12 cellular contexts compared by ENCODE assay signal in genomic region chr14:63993992-63994391, GRCh38.
A peak's percentile ranks its signal among the peaks of the same experiment; 100 is the strongest.
DNase-seq lines count a peak whose midpoint lies in the region; ATAC-seq and TF ChIP-seq lines count a peak whose summit lies in the region.
"Had no signal": no experiment of that assay in that cellular context is flagged by ENCODE, and none has a peak within 500 bp of the region (broad histone marks: within the 10 kb centered on the region; RNA-seq: fewer than 3 reads in every experiment).

No MANE protein-coding gene starts in this region.

- TF ChIP-seq CTCF in HCT116 (IDR thresholded peaks at IDR 0.05 in 2 of 3, conservative IDR thresholded peaks at IDR 0.05 in 1 of 3; ENCODE audit: borderline replicate concordance in 1 of 3, insufficient read depth in 1 of 3, low read depth in 2 of 3, low read length in 2 of 3) (peak; percentile 10 to 26 (median 20); a peak in 2 of 6 replicates), astrocyte of the spinal cord (IDR thresholded peaks at IDR 0.05; ENCODE audit: low read depth, low read length) (peak; percentile 18), right lobe of liver (IDR thresholded peaks at IDR 0.05) (peak in 3 of 4 donors; percentile 21 to 29 (median 28)), lower lobe of right lung (IDR thresholded peaks at IDR 0.05) (no peak)

- intact Hi-C loops in HCT116 (cut with micrococcal nuclease) (no loop called here), right lobe of liver (cut with DNase I) (no loop called here), lower lobe of right lung (cut with DNase I) (no loop called here)

- no peak overlapping the region for H2AFZ ChIP-seq in HCT116 (ENCODE audit: low read depth, low read length, poor library complexity, severe bottlenecking)

- RAD21 ChIA-PET in HCT116 (lab: Charles Lee; ENCODE audit: low non-redundant PET in 1 of 2, low total read pairs in 2 of 2, uncharacterized antibody in 2 of 2, unreplicated experiment in 2 of 2), result no interaction called here

- CTCF ChIA-PET in HCT116 (lab: Charles Lee), result no interaction called here

- peak overlapping the region in 1 of 3 donors; percentile 20 for H3K27ac Mint-ChIP-seq in CD4-positive, CD25-positive, alpha-beta regulatory T cell
- no peak overlapping the region for H3K27ac Mint-ChIP-seq in activated T-helper 17 cell treated with anti-CD3 and anti-CD28 coated beads, Interleukin-2, amount 50 U/mL, for 72 hours

- no peaks in the 10 kb centered on the region for H4K20me1 ChIP-seq in HCT116 (ENCODE audit: insufficient read depth)

- WGBS in right lobe of liver (ENCODE audit: insufficient coverage, low coverage, low lambda C conversion rate, missing lambda C conversion rate), result 66% methylated on average over 3 of the region's 3 CpGs

- no peaks in the 10 kb centered on the region for H3K27me3 ChIP-seq in CD4-positive, CD25-positive, alpha-beta regulatory T cell (ENCODE audit: control insufficient read depth, insufficient read depth, low read length)
- H3K27me3 ChIP-seq in HCT116 (ENCODE audit: insufficient read depth, low read length) (no peaks in the 10 kb centered on the region), right lobe of liver (no peaks in the 10 kb centered on the region), lower lobe of right lung (ENCODE audit: low read depth) (no peaks in the 10 kb centered on the region)

- H3K9me2 ChIP-seq in HCT116 (ENCODE audit: insufficient read depth), result no peaks in the 10 kb centered on the region

- peaks cover 73% of the 10 kb centered on the region for H3K36me3 Mint-ChIP-seq in CD4-positive, CD25-positive, alpha-beta regulatory T cell
- peaks cover 91% of the 10 kb centered on the region for H3K36me3 Mint-ChIP-seq in activated T-helper 17 cell treated with anti-CD3 and anti-CD28 coated beads, Interleukin-2, amount 50 U/mL, for 72 hours (ENCODE audit: low read depth)

- H3K9ac ChIP-seq in HCT116 (ENCODE audit: low read length), result no peak overlapping the region

- DNase-seq in CD4-positive, CD25-positive, alpha-beta regulatory T cell, result peak in 2 of 3 donors; percentile 14 to 16
- no peak for DNase-seq in HCT116 (ENCODE audit: low read depth, low spot score)
- no peak for DNase-seq in astrocyte of the spinal cord (ENCODE audit: low read depth, low spot score)
- DNase-seq in right lobe of liver, result peak in 1 of 3 donors; percentile 62
- no peak for DNase-seq in mesenteric fat pad (ENCODE audit: low spot score)
- DNase-seq in glomerular visceral epithelial cell (ENCODE audit: extremely low spot score), result no peak
- no peak for DNase-seq in lower lobe of right lung
- DNase-seq: activated T-cell treated with anti-CD3 and anti-CD28 coated beads, Interleukin-2, amount 50 U/mL, for 1 hour; central memory CD4-positive, alpha-beta T cell; midbrain; NCI-H1694 had no signal

- peaks cover 78% of the 10 kb centered on the region for H3K36me3 ChIP-seq in CD4-positive, CD25-positive, alpha-beta regulatory T cell (ENCODE audit: control insufficient read depth, insufficient read depth, low read length)
- peaks cover 0 to 9% of the 10 kb centered on the region in 2 experiments; a peak in 1 of 4 replicates for H3K36me3 ChIP-seq in HCT116 (ENCODE audit: control insufficient read depth in 1 of 2, insufficient read depth in 2 of 2, low read length in 2 of 2)
- peaks cover 0 to 4% (median 0%) of the 10 kb centered on the region in 4 donors for H3K36me3 ChIP-seq in right lobe of liver
- peaks cover 65% of the 10 kb centered on the region for H3K36me3 ChIP-seq in lower lobe of right lung

- H3K4me2 ChIP-seq in HCT116 (ENCODE audit: low read length), result no peak overlapping the region

- peaks cover 0 to 3% (median 2%) of the 10 kb centered on the region in 4 donors for H3K4me1 Mint-ChIP-seq in CD4-positive, CD25-positive, alpha-beta regulatory T cell
- H3K4me1 Mint-ChIP-seq in activated T-helper 17 cell treated with anti-CD3 and anti-CD28 coated beads, Interleukin-2, amount 50 U/mL, for 72 hours, result peaks cover 4% of the 10 kb centered on the region

- in situ Hi-C loops in astrocyte of the spinal cord (cut with HindIII; ENCODE audit: low sequenced_read_pairs), result no loop called here

- BruUV-seq in HCT116 (replicated peaks; lab: Mats Ljungman, UMichigan), result no TSS peak

- no peaks in the 10 kb centered on the region for H3K27me3 Mint-ChIP-seq in CD4-positive, CD25-positive, alpha-beta regulatory T cell
- no peaks in the 10 kb centered on the region for H3K27me3 Mint-ChIP-seq in activated T-helper 17 cell treated with anti-CD3 and anti-CD28 coated beads, Interleukin-2, amount 50 U/mL, for 72 hours

- no peaks in the 10 kb centered on the region for H3K4me1 ChIP-seq in CD4-positive, CD25-positive, alpha-beta regulatory T cell (ENCODE audit: control insufficient read depth, insufficient read depth, low read length, poor library complexity, severe bottlenecking)
- H3K4me1 ChIP-seq in HCT116 (ENCODE audit: control insufficient read depth in 1 of 2, insufficient read depth in 2 of 2, low read length in 2 of 2), result no peaks in the 10 kb centered on the region
- no peaks in the 10 kb centered on the region for H3K4me1 ChIP-seq in right lobe of liver
- no peaks in the 10 kb centered on the region for H3K4me1 ChIP-seq in lower lobe of right lung

- H3K4me3 ChIP-seq in CD4-positive, CD25-positive, alpha-beta regulatory T cell (ENCODE audit: low read depth, low read length), result no peak overlapping the region
- H3K4me3 ChIP-seq in HCT116 (replicated peaks in 1 of 2; ENCODE audit: low read depth in 1 of 2, low read length in 2 of 2) (no peak overlapping the region), astrocyte of the spinal cord (ENCODE audit: low read depth, low read length) (no peak overlapping the region), right lobe of liver (no peak overlapping the region), lower lobe of right lung (no peak overlapping the region)

- TF ChIP-seq RAD21 in HCT116 (IDR thresholded peaks at IDR 0.05; ENCODE audit: low read depth), result peak; percentile 38; the same call in 1 of the 2 replicates

- TF ChIP-seq POLR2A in HCT116 (IDR thresholded peaks at IDR 0.05; ENCODE audit: borderline replicate concordance, extremely low read depth, insufficient read depth, insufficient read length), result no peak
- no peak for TF ChIP-seq POLR2A in right lobe of liver (IDR thresholded peaks at IDR 0.05)

- no peaks in the 10 kb centered on the region for H3K9me3 ChIP-seq in CD4-positive, CD25-positive, alpha-beta regulatory T cell (ENCODE audit: control insufficient read depth in 2 of 2, low read length in 2 of 2)
- H3K9me3 ChIP-seq in HCT116 (ENCODE audit: control insufficient read depth in 1 of 2, insufficient read depth in 1 of 2, low read depth in 1 of 2, low read length in 2 of 2), result no peaks in the 10 kb centered on the region
- H3K9me3 ChIP-seq in right lobe of liver, result no peaks in the 10 kb centered on the region
- H3K9me3 ChIP-seq in lower lobe of right lung, result no peaks in the 10 kb centered on the region

- no peaks in the 10 kb centered on the region for H3K9me3 Mint-ChIP-seq in CD4-positive, CD25-positive, alpha-beta regulatory T cell
- no peaks in the 10 kb centered on the region for H3K9me3 Mint-ChIP-seq in activated T-helper 17 cell treated with anti-CD3 and anti-CD28 coated beads, Interleukin-2, amount 50 U/mL, for 72 hours

- POLR2A ChIA-PET in HCT116 (lab: Charles Lee), result no interaction called here

- H3K4me3 Mint-ChIP-seq in CD4-positive, CD25-positive, alpha-beta regulatory T cell, result no peak overlapping the region
- H3K4me3 Mint-ChIP-seq in activated T-helper 17 cell treated with anti-CD3 and anti-CD28 coated beads, Interleukin-2, amount 50 U/mL, for 72 hours, result no peak overlapping the region

- no peaks in the 10 kb centered on the region for H3K79me2 ChIP-seq in HCT116 (ENCODE audit: insufficient read depth, low read length)

- no peak overlapping the region for H3K27ac ChIP-seq in CD4-positive, CD25-positive, alpha-beta regulatory T cell (ENCODE audit: insufficient read depth, low read length, poor library complexity, severe bottlenecking)
- no peak overlapping the region for H3K27ac ChIP-seq in HCT116 (ENCODE audit: low read depth, low read length)
- no peak overlapping the region for H3K27ac ChIP-seq in right lobe of liver
- H3K27ac ChIP-seq in lower lobe of right lung, result no peak overlapping the region

- no peak for ATAC-seq in CD4-positive, CD25-positive, alpha-beta regulatory T cell (ENCODE audit: low read depth in 2 of 2)
- ATAC-seq in HCT116, result no peak; the same call in 1 of the 2 replicates
- peak; percentile 44 to 56 (median 48) for ATAC-seq in right lobe of liver
- no peak for ATAC-seq in activated T-helper 17 cell treated with anti-CD3 and anti-CD28 coated beads, Interleukin-2, amount 50 U/mL, for 72 hours (replicated peaks)
- ATAC-seq in lower lobe of right lung, result no peak

TF ChIP-seq in HCT116, 20 proteins besides CTCF, POLR2A, EP300 and RAD21:
- TF ChIP-seq ZBTB33 (IDR thresholded peaks at IDR 0.05; ENCODE audit: extremely low read depth, insufficient replicate concordance, low read length), result no peak
- no peak for TF ChIP-seq ZFX (IDR thresholded peaks at IDR 0.05)
- TF ChIP-seq ATF3 (IDR thresholded peaks at IDR 0.05), result no peak
- TF ChIP-seq EGR1 (IDR thresholded peaks at IDR 0.05; ENCODE audit: low read depth), result no peak
- no peak for TF ChIP-seq MAX (IDR thresholded peaks at IDR 0.05)
- TF ChIP-seq TCF7L2 (IDR thresholded peaks at IDR 0.05; ENCODE audit: borderline replicate concordance, extremely low read depth, insufficient read depth, insufficient read length), result no peak

Comparison
In these comparisons a context has a peak if more than half of its experiments do, and no peak if none do; other contexts are left out.
1. ATAC-seq: peak in right lobe of liver (4 of 4); none in CD4-positive, CD25-positive, alpha-beta regulatory T cell (0 of 2), HCT116 (single experiment), activated T-helper 17 cell treated with anti-CD3 and anti-CD28 coated beads, Interleukin-2, amount 50 U/mL, for 72 hours (single experiment) and lower lobe of right lung (0 of 2).
2. DNase-seq: peak in CD4-positive, CD25-positive, alpha-beta regulatory T cell (2 of 3); none in HCT116 (single experiment), astrocyte of the spinal cord (single experiment), mesenteric fat pad (single experiment), glomerular visceral epithelial cell (single experiment) and lower lobe of right lung (single experiment).